ENCODE assay signal across 8 cellular contexts in the genomic region with DNA sequence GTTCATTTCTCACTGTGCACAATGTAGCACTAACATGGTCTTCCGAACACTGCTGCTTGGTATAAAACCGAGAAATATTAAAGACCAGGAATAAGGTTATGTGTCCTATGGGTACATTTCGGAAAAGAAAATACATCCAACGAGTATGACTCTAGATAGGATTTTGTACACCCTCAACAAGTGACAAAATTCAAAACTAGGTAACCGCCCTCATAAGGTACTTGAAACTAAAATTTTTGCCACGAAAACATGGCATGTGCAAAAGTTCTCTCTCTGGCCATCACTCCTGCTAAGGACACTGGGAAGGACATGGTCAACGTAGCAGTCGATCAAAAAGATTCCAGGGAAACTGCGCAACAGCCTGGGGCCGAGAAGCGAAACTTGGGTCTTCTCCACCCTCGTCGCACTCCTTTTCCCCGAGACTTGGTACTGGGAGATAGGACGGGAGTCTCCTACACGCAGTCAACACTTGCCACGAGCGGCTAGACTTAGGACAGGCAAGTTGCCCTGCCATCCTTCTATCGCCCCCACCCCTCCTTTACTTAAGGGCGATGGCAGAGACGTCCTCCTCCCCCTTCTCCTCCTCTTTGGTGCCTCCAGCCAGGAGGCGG. TPM values are rescaled to one million over a fixed set of nuclear protein-coding genes. Genes with fewer than 3 reads are reported as not detected.
A peak's percentile ranks its signal among the peaks of the same experiment; 100 is the strongest.
DNase-seq lines count a peak whose midpoint lies in the region; ATAC-seq and TF ChIP-seq lines count a peak whose summit lies in the region.

No MANE protein-coding gene starts in this region.

- ATAC-seq in HG03342 (IDR thresholded peaks at IDR 0.05; ENCODE audit: unreplicated experiment) (no peak), GM21515 (IDR thresholded peaks at IDR 0.05; ENCODE audit: unreplicated experiment) (no peak)

- H3K4me3 ChIP-seq in WI38 (ENCODE audit: low read depth, low read length) (peak overlapping the region; percentile 91), fibroblast of villous mesenchyme (ENCODE audit: low read depth, low read length) (peak overlapping the region; percentile 88), neural cell (ENCODE audit: low read length) (peak overlapping the region; percentile 91)

- no peaks in the 10 kb centered on the region for H3K9me3 ChIP-seq in neural cell (ENCODE audit: low read length)

- peak overlapping the region; percentile 99 for H2AFZ ChIP-seq in neural cell (ENCODE audit: low read depth, low read length)

- peak; percentile 10 for TF ChIP-seq RAD21 in neural cell (conservative IDR thresholded peaks at IDR 0.05)

- H3K27me3 ChIP-seq in neural cell (ENCODE audit: insufficient read depth, low read depth, low read length) = no peaks in the 10 kb centered on the region

- no peak for TF ChIP-seq EP300 in neural cell (conservative IDR thresholded peaks at IDR 0.05; ENCODE audit: poor library complexity, severe bottlenecking)

- no peak for TF ChIP-seq CTCF in WI38 (IDR thresholded peaks at IDR 0.05; ENCODE audit: low read depth, low read length)
- no peak for TF ChIP-seq CTCF in fibroblast of villous mesenchyme (IDR thresholded peaks at IDR 0.05; ENCODE audit: insufficient read depth, low read depth, low read length)
- no peak for TF ChIP-seq CTCF in neural cell (IDR thresholded peaks at IDR 0.05; ENCODE audit: poor library complexity, severe bottlenecking)

- DNase-seq in NCI-H446 treated with DMSO at 0.1 percent for 48 hours (lab: John Stamatoyannopoulos, UW) = peak; percentile 91
- no peak for DNase-seq in NCI-H446 (lab: John Stamatoyannopoulos, UW)
- peak; percentile 76 for DNase-seq in HS-5 (ENCODE audit: low read depth)
- peak; percentile 95 for DNase-seq in fibroblast of villous mesenchyme (ENCODE audit: low read depth)

- H4K20me1 ChIP-seq in neural cell (ENCODE audit: insufficient read depth) = no peaks in the 10 kb centered on the region

- no peaks in the 10 kb centered on the region for H3K9me2 ChIP-seq in neural cell (ENCODE audit: insufficient read depth, low read length)

- H3K79me2 ChIP-seq in neural cell (replicated peaks; ENCODE audit: insufficient read depth, low read length) = peaks cover 12% of the 10 kb centered on the region

- H3K4me2 ChIP-seq in neural cell (ENCODE audit: low read length) = peak overlapping the region; percentile 80

- H3K36me3 ChIP-seq in neural cell (ENCODE audit: insufficient read depth, low read length) = no peaks in the 10 kb centered on the region

- peak overlapping the region; percentile 100 for H3K9ac ChIP-seq in neural cell (ENCODE audit: low read length)

- H3F3A ChIP-seq in neural cell (ENCODE audit: insufficient read depth, low read length, poor library complexity, severe bottlenecking) = peaks cover 5% of the 10 kb centered on the region

- peak overlapping the region; percentile 100 for H3K27ac ChIP-seq in neural cell (ENCODE audit: low read length)

TF ChIP-seq in neural cell, 6 proteins besides CTCF, POLR2A, EP300 and RAD21:
- TF ChIP-seq TAF1 (IDR thresholded peaks at IDR 0.05; ENCODE audit: low read depth) (no peak), POLR2AphosphoS5 (IDR thresholded peaks at IDR 0.05) (no peak)

RNA-seq across cellular contexts. Expression of a gene that starts 0.3 kb away (rescaled TPM):
- 39.0 and 66.5 TPM in 2 replicates for total RNA-seq in fibroblast of villous mesenchyme
- 6.9 and 10.4 TPM in 2 replicates for polyA plus RNA-seq in neural cell
- polyA minus RNA-seq in neural cell = 19.0 and 22.5 TPM in 2 replicates

RNA-seq across cellular contexts. Expression of a gene that starts 4.1 kb away (rescaled TPM):
- 92.1 and 179 TPM in 2 replicates for total RNA-seq in fibroblast of villous mesenchyme
- polyA plus RNA-seq in neural cell = 44.7 and 61.3 TPM in 2 replicates
- 94.2 and 119 TPM in 2 replicates for polyA minus RNA-seq in neural cell

Comparison
In these comparisons a context has a peak if more than half of its experiments do, and no peak if none do; other contexts are left out.
1. DNase-seq: peak in NCI-H446 treated with DMSO at 0.1 percent for 48 hours (single experiment), HS-5 (single experiment) and fibroblast of villous mesenchyme (single experiment); none in NCI-H446 (0 of 2).
2. Peak in every context shown above with its lines, with median percentiles within 50 percentile points of each other: H3K4me3 ChIP-seq.